Comparison of ENCODE assay signal across 28 cellular contexts in genomic region chr10:36042135-36042534, GRCh38.
"Had no signal": no experiment of that assay in that cellular context is flagged by ENCODE, and none has a peak within 500 bp of the region (broad histone marks: within the 10 kb centered on the region; RNA-seq: fewer than 3 reads in every experiment).

No MANE protein-coding gene starts in this region.

- H3K4me3 Mint-ChIP-seq: activated CD4-positive, alpha-beta T cell treated with anti-CD3 and anti-CD28 coated beads for 36 hours; activated CD8-positive, alpha-beta memory T cell treated with anti-CD3 and anti-CD28 coated beads, Interleukin-2, amount 10 ng/mL, durations not matched to agents 7 days and 5 days; activated CD8-positive, alpha-beta T cell treated with anti-CD3 and anti-CD28 coated beads, Interleukin-2, amount 10 ng/mL, durations not matched to agents 7 days and 5 days; activated naive CD8-positive, alpha-beta T cell; activated T-cell treated with anti-CD3 and anti-CD28 coated beads, Interleukin-2, amount 50 U/mL, for 72 hours; effector memory CD8-positive, alpha-beta T cell; natural killer cell; stimulated activated naive B cell treated with anti-CD40 and anti-IgM and Interleukin-4, amounts not matched to agents 10 μg/mL and 1 μg/mL and 100 μg/mL, for 72 hours; T-helper 1 cell treated with Interleukin-12 subunit alpha and Interleukin-12 subunit beta and Interleukin-4 antibody, amounts not matched to agents 30 μg/mL and 1 μg/mL, for 36 hours had no signal

- H3K9me3 ChIP-seq: esophagus muscularis mucosa, right atrium auricular region, stomach, thyroid gland, upper lobe of left lung, vagina had no signal

- H3K27me3 Mint-ChIP-seq: activated CD4-positive, alpha-beta T cell treated with anti-CD3 and anti-CD28 coated beads for 36 hours; activated CD8-positive, alpha-beta memory T cell treated with anti-CD3 and anti-CD28 coated beads, Interleukin-2, amount 10 ng/mL, durations not matched to agents 7 days and 5 days; activated naive CD8-positive, alpha-beta T cell; effector memory CD8-positive, alpha-beta T cell; stimulated activated naive B cell treated with anti-CD40 and anti-IgM and Interleukin-4, amounts not matched to agents 10 μg/mL and 1 μg/mL and 100 μg/mL, for 72 hours had no signal

- H3K36me3 Mint-ChIP-seq: activated CD8-positive, alpha-beta memory T cell treated with anti-CD3 and anti-CD28 coated beads, Interleukin-2, amount 10 ng/mL, durations not matched to agents 7 days and 5 days; activated naive CD8-positive, alpha-beta T cell; natural killer cell; stimulated activated naive B cell treated with anti-CD40 and anti-IgM and Interleukin-4, amounts not matched to agents 10 μg/mL and 1 μg/mL and 100 μg/mL, for 72 hours had no signal

- FAIRE-seq: bronchial epithelial cell, endothelial cell of umbilical vein, frontal cortex, kidney had no signal

- H3K4me3 ChIP-seq: esophagus muscularis mucosa, right atrium auricular region, stomach, thyroid gland, upper lobe of left lung, vagina had no signal

- ATAC-seq: activated CD4-positive, alpha-beta T cell treated with anti-CD3 and anti-CD28 coated beads for 36 hours; activated CD8-positive, alpha-beta memory T cell treated with anti-CD3 and anti-CD28 coated beads, Interleukin-2, amount 10 ng/mL, durations not matched to agents 7 days and 5 days; activated CD8-positive, alpha-beta T cell treated with anti-CD3 and anti-CD28 coated beads, Interleukin-2, amount 10 ng/mL, durations not matched to agents 7 days and 5 days; activated T-cell treated with anti-CD3 and anti-CD28 coated beads, Interleukin-2, amount 50 U/mL, for 72 hours; effector memory CD8-positive, alpha-beta T cell; left colon; natural killer cell; stimulated activated naive B cell treated with anti-CD40 and anti-IgM and Interleukin-4, amounts not matched to agents 10 μg/mL and 1 μg/mL and 100 μg/mL, for 72 hours had no signal

- H3K4me1 Mint-ChIP-seq: activated CD4-positive, alpha-beta T cell treated with anti-CD3 and anti-CD28 coated beads for 36 hours; activated CD8-positive, alpha-beta memory T cell treated with anti-CD3 and anti-CD28 coated beads, Interleukin-2, amount 10 ng/mL, durations not matched to agents 7 days and 5 days; natural killer cell; stimulated activated naive B cell treated with anti-CD40 and anti-IgM and Interleukin-4, amounts not matched to agents 10 μg/mL and 1 μg/mL and 100 μg/mL, for 72 hours had no signal

- DNase-seq: activated CD4-positive, alpha-beta T cell treated with anti-CD3 and anti-CD28 coated beads for 36 hours; activated CD4-positive, CD25-positive, alpha-beta regulatory T cell; activated CD8-positive, alpha-beta memory T cell treated with anti-CD3 and anti-CD28 coated beads, Interleukin-2, amount 10 ng/mL, durations not matched to agents 7 days and 5 days; activated CD8-positive, alpha-beta T cell treated with anti-CD3 and anti-CD28 coated beads, Interleukin-2, amount 10 ng/mL, durations not matched to agents 7 days and 5 days; activated naive CD4-positive, alpha-beta T cell; activated T-cell treated with anti-CD3 and anti-CD28 coated beads, Interleukin-2, amount 50 U/mL, for 72 hours; anterior cingulate cortex; cerebellar nuclear complex; cortex of kidney; effector memory CD8-positive, alpha-beta T cell; kidney; left colon; natural killer cell; stimulated activated CD4-positive, alpha-beta T cell treated with anti-CD3 and anti-CD28 coated beads, Interleukin-15, amount 100 ng/mL, for 24 hours; stimulated activated CD4-positive, alpha-beta T cell treated with anti-CD3 and anti-CD28 coated beads, Interleukin-2, amount 100 ng/mL, for 24 hours; stimulated activated naive B cell treated with anti-CD40 and anti-IgM and Interleukin-4, amounts not matched to agents 10 μg/mL and 1 μg/mL and 100 μg/mL, for 72 hours; stomach; SW 1271; thyroid gland; upper lobe of left lung had no signal

- H3K27ac ChIP-seq: esophagus muscularis mucosa, right atrium auricular region, stomach, thyroid gland, upper lobe of left lung, vagina had no signal

- H3K27ac Mint-ChIP-seq: activated CD4-positive, alpha-beta T cell treated with anti-CD3 and anti-CD28 coated beads for 36 hours; activated CD8-positive, alpha-beta memory T cell treated with anti-CD3 and anti-CD28 coated beads, Interleukin-2, amount 10 ng/mL, durations not matched to agents 7 days and 5 days; activated CD8-positive, alpha-beta T cell treated with anti-CD3 and anti-CD28 coated beads, Interleukin-2, amount 10 ng/mL, durations not matched to agents 7 days and 5 days; activated naive CD8-positive, alpha-beta T cell; activated T-cell treated with anti-CD3 and anti-CD28 coated beads, Interleukin-2, amount 50 U/mL, for 72 hours; effector memory CD8-positive, alpha-beta T cell; natural killer cell; stimulated activated naive B cell treated with anti-CD40 and anti-IgM and Interleukin-4, amounts not matched to agents 10 μg/mL and 1 μg/mL and 100 μg/mL, for 72 hours; T-helper 1 cell treated with Interleukin-12 subunit alpha and Interleukin-12 subunit beta and Interleukin-4 antibody, amounts not matched to agents 30 μg/mL and 1 μg/mL, for 36 hours had no signal

- H3K9me3 Mint-ChIP-seq: activated T-cell treated with anti-CD3 and anti-CD28 coated beads, Interleukin-2, amount 50 U/mL, for 72 hours; T-helper 1 cell treated with Interleukin-12 subunit alpha and Interleukin-12 subunit beta and Interleukin-4 antibody, amounts not matched to agents 30 μg/mL and 1 μg/mL, for 36 hours had no signal
